ENCODE assay signal across 3 cellular contexts in genomic region chr9:132986586-132986985, GRCh38.
TF ChIP-seq lines count a peak whose summit lies in the region.

No MANE protein-coding gene starts in this region.

TF ChIP-seq in SK-N-SH treated with all-trans-retinoic acid at 6 μM for 48 hours, 23 proteins besides CTCF, POLR2A, EP300 and RAD21 (continues in another document):
- no peak for TF ChIP-seq GLIS3 (CRISPR knock-in tag; IDR thresholded peaks at IDR 0.05)
- no peak for TF ChIP-seq ZC3H10 (CRISPR knock-in tag; IDR thresholded peaks at IDR 0.05)
- TF ChIP-seq, protein P1, sequence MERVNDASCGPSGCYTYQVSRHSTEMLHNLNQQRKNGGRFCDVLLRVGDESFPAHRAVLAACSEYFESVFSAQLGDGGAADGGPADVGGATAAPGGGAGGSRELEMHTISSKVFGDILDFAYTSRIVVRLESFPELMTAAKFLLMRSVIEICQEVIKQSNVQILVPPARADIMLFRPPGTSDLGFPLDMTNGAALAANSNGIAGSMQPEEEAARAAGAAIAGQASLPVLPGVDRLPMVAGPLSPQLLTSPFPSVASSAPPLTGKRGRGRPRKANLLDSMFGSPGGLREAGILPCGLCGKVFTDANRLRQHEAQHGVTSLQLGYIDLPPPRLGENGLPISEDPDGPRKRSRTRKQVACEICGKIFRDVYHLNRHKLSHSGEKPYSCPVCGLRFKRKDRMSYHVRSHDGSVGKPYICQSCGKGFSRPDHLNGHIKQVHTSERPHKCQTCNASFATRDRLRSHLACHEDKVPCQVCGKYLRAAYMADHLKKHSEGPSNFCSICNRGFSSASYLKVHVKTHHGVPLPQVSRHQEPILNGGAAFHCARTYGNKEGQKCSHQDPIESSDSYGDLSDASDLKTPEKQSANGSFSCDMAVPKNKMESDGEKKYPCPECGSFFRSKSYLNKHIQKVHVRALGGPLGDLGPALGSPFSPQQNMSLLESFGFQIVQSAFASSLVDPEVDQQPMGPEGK (CRISPR knock-in tag; IDR thresholded peaks at IDR 0.05; ENCODE audit: borderline replicate concordance), result no peak
- no peak for TF ChIP-seq ARNTL (CRISPR knock-in tag; IDR thresholded peaks at IDR 0.05; ENCODE audit: borderline replicate concordance, low read depth)
- TF ChIP-seq, protein P2, sequence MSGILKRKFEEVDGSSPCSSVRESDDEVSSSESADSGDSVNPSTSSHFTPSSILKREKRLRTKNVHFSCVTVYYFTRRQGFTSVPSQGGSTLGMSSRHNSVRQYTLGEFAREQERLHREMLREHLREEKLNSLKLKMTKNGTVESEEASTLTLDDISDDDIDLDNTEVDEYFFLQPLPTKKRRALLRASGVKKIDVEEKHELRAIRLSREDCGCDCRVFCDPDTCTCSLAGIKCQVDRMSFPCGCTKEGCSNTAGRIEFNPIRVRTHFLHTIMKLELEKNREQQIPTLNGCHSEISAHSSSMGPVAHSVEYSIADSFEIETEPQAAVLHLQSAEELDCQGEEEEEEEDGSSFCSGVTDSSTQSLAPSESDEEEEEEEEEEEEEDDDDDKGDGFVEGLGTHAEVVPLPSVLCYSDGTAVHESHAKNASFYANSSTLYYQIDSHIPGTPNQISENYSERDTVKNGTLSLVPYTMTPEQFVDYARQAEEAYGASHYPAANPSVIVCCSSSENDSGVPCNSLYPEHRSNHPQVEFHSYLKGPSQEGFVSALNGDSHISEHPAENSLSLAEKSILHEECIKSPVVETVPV (CRISPR knock-in tag; IDR thresholded peaks at IDR 0.05), result no peak
- TF ChIP-seq ISL1 (CRISPR knock-in tag; IDR thresholded peaks at IDR 0.05), result no peak
- TF ChIP-seq ZNF70 (CRISPR knock-in tag; IDR thresholded peaks at IDR 0.05), result no peak
- no peak for TF ChIP-seq ZFP3 (CRISPR knock-in tag; IDR thresholded peaks at IDR 0.05)
- no peak for TF ChIP-seq TSHZ2 (CRISPR knock-in tag; IDR thresholded peaks at IDR 0.05)

TF ChIP-seq in SK-N-SH, 30 proteins besides CTCF, POLR2A, EP300 and RAD21:
- TF ChIP-seq EZH2phosphoT487 (IDR thresholded peaks at IDR 0.05; ENCODE audit: borderline replicate concordance, low read depth), result no peak
- no peak for TF ChIP-seq REST (IDR thresholded peaks at IDR 0.05; ENCODE audit: low read depth, low read length)
- no peak for TF ChIP-seq NRF1 (IDR thresholded peaks at IDR 0.05; ENCODE audit: low read depth, low read length)
- no peak for TF ChIP-seq RFX5 (IDR thresholded peaks at IDR 0.05; ENCODE audit: low read length)
- no peak for TF ChIP-seq ZBTB33 (IDR thresholded peaks at IDR 0.05; ENCODE audit: borderline replicate concordance, low read depth)
- TF ChIP-seq USF1 (IDR thresholded peaks at IDR 0.05; ENCODE audit: borderline replicate concordance, low read depth), result no peak
- TF ChIP-seq FOSL2 (IDR thresholded peaks at IDR 0.05; ENCODE audit: borderline replicate concordance, low read depth), result no peak
- TF ChIP-seq POLR2AphosphoS5 (IDR thresholded peaks at IDR 0.05; ENCODE audit: low read depth, low read length), result no peak
- TF ChIP-seq MXI1 (IDR thresholded peaks at IDR 0.05; ENCODE audit: low read depth, low read length), result no peak
- no peak for TF ChIP-seq IRF3 (IDR thresholded peaks at IDR 0.05; ENCODE audit: low read depth, low read length)
- TF ChIP-seq SIN3A (IDR thresholded peaks at IDR 0.05; ENCODE audit: borderline replicate concordance, low read depth, low read length), result no peak
- no peak for TF ChIP-seq TCF12 (IDR thresholded peaks at IDR 0.05)
- TF ChIP-seq, protein P3, sequence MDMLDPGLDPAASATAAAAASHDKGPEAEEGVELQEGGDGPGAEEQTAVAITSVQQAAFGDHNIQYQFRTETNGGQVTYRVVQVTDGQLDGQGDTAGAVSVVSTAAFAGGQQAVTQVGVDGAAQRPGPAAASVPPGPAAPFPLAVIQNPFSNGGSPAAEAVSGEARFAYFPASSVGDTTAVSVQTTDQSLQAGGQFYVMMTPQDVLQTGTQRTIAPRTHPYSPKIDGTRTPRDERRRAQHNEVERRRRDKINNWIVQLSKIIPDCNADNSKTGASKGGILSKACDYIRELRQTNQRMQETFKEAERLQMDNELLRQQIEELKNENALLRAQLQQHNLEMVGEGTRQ (IDR thresholded peaks at IDR 0.05; ENCODE audit: borderline replicate concordance, low read depth, low read length), result no peak
- no peak for TF ChIP-seq NFIC (IDR thresholded peaks at IDR 0.05; ENCODE audit: borderline replicate concordance)
- no peak for TF ChIP-seq FOXJ3 (CRISPR knock-in tag; IDR thresholded peaks at IDR 0.05)

TF ChIP-seq in K562, 482 proteins besides CTCF, POLR2A, EP300 and RAD21:
- peak; percentile 47 for TF ChIP-seq RBFOX2 (IDR thresholded peaks at IDR 0.05; ENCODE audit: low read depth, low read length)
- no peak for TF ChIP-seq ESRRB (CRISPR knock-in tag; IDR thresholded peaks at IDR 0.05; ENCODE audit: borderline replicate concordance)
- TF ChIP-seq POLR2G (IDR thresholded peaks at IDR 0.05; ENCODE audit: low read depth, low read length), result 0 out of 2 replicates have a peak, but pooled peaks have one; percentile 22
- no peak for TF ChIP-seq NUFIP1 (IDR thresholded peaks at IDR 0.05; ENCODE audit: partially characterized antibody)
- TF ChIP-seq SRSF7 (optimal IDR thresholded peaks at IDR 0.05; ENCODE audit: low read depth, low read length), result no peak
